Comparison of ENCODE assay signal across 16 cellular contexts in the genomic region with DNA sequence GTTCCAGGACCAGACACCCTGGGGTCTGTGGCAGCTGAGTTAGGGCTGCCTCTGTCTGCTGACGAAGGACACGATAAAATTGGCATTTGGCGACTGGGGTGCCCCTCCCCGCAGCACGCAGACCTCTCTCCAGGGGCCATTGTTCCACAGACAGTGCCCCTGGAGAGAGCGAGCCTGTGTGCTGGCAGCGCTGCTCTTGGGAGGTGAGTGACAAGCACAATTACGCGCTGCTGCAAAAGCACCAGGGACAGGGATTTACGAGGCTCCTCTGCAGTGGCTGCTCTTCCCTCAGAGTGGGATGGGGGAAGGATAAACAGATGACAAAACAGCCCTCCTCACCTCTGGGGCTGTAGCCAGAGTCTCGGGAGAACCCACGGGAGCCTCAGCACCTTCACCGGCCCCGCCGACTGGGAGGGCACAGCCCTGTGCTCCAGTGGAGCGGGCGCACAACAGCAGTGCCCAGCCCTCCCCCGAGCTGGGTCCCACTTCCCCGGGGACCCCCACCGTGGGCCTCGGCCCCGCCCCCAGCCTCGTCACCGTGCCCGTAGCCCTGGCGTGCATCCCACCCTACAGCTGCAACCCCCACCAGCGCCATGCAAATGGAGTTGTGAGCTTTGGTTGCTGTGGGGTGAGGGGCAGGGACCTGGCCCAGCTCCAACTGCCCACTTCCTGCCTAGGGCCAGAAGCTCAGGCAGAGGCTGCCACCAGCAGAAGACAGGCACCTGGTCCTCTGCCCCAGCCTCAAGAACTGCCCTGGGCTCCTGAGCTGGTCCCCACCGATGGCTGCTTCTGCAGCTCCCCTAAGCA. TPM values are rescaled to one million over a fixed set of nuclear protein-coding genes. Genes with fewer than 3 reads are reported as not detected.
DNase-seq lines count a peak whose midpoint lies in the region; ATAC-seq, FAIRE-seq and TF ChIP-seq lines count a peak whose summit lies in the region.
"Had no signal": no experiment of that assay in that cellular context is flagged by ENCODE, and none has a peak within 500 bp of the region (broad histone marks: within the 10 kb centered on the region; RNA-seq: fewer than 3 reads in every experiment).

No MANE protein-coding gene starts in this region.

- in situ Hi-C loops in HepG2 (cut with HindIII; ENCODE audit: extremely low pct_ligation_motif_present, low pct_unique_long_range_greater_than_20kb) = no loop called here

- no peaks in the 10 kb centered on the region for H4K20me1 ChIP-seq in HepG2 (ENCODE audit: insufficient read depth, low read length)

- TF ChIP-seq EP300 in HepG2 (IDR thresholded peaks at IDR 0.05; ENCODE audit: low read depth in 2 of 2, low read length in 2 of 2) (no peak), HepG2 (CRISPR knock-in tag; IDR thresholded peaks at IDR 0.05; ENCODE audit: borderline replicate concordance) (no peak)

- H3K9me3 ChIP-seq in HepG2 (ENCODE audit: low read length) (no peaks in the 10 kb centered on the region), right lobe of liver (no peaks in the 10 kb centered on the region), SK-N-MC (ENCODE audit: low read depth, low read length) (no peaks in the 10 kb centered on the region)
- H3K9me3 ChIP-seq: prostate gland had no signal

- H3K79me2 ChIP-seq in HepG2 (ENCODE audit: insufficient read depth, low read length) = no peaks in the 10 kb centered on the region

- TF ChIP-seq RAD21 in HepG2 (CRISPR knock-in tag; IDR thresholded peaks at IDR 0.05) = no peak

- CTCF ChIA-PET in HepG2 (lab: Yijun Ruan, JAX; ENCODE audit: low intra/inter-chr PET ratio, low total read pairs) = no interaction called here

- no peak overlapping the region for H3K4me2 ChIP-seq in HepG2 (ENCODE audit: low read depth, low read length)

- FAIRE-seq in HepG2 (lab: Jason Lieb, UNC) = no peak
- FAIRE-seq: astrocyte, H54 had no signal

- 94% methylated on average over 17 of the region's 28 CpGs for WGBS in HepG2 (ENCODE audit: low lambda C conversion rate)
- WGBS in right lobe of liver (ENCODE audit: insufficient coverage, low coverage, low lambda C conversion rate, missing lambda C conversion rate) = 100% methylated on average over 1 of the region's 28 CpGs

- no peaks in the 10 kb centered on the region for H3K27me3 ChIP-seq in HepG2 (ENCODE audit: control insufficient read depth in 1 of 2, insufficient read depth in 2 of 2, low read length in 2 of 2)
- no peaks in the 10 kb centered on the region for H3K27me3 ChIP-seq in right lobe of liver

- no peak for TF ChIP-seq CTCF in HepG2 (CRISPR knock-in tag; IDR thresholded peaks at IDR 0.05)
- TF ChIP-seq CTCF in right lobe of liver (IDR thresholded peaks at IDR 0.05) = no peak

- intact Hi-C loops in HepG2 (cut with micrococcal nuclease; ENCODE audit: unreplicated experiment) = no loop called here
- intact Hi-C loops in right lobe of liver (cut with DNase I) = loop anchor here in 1 of 2 donors (10.0 kb wide), 1 partner anchor 164 kb away; no protein-coding TSS in a partner anchor

- H3K4me1 ChIP-seq in HepG2 (ENCODE audit: insufficient read depth, low read length) (no peaks in the 10 kb centered on the region), right lobe of liver (no peaks in the 10 kb centered on the region)
- H3K4me1 ChIP-seq: prostate gland had no signal

- H2AFZ ChIP-seq in HepG2 (ENCODE audit: low read length) = no peak overlapping the region

- DNase-seq in HepG2 (ENCODE audit: low spot score) = no peak
- no peak for DNase-seq in right lobe of liver
- DNase-seq in SK-N-MC (ENCODE audit: low read depth, low spot score) = no peak
- peak; percentile 7 for DNase-seq in superior temporal gyrus (ENCODE audit: extremely low spot score)
- DNase-seq in activated CD4-positive, alpha-beta T cell treated with anti-CD3 and anti-CD28 coated beads, Interleukin-2, amount 50 U/mL, for 48 hours = no peak
- DNase-seq: activated CD8-positive, alpha-beta memory T cell treated with anti-CD3 and anti-CD28 coated beads for 24 hours; activated gamma-delta T cell; dermis blood vessel endothelial cell; NCI-H1105; NK-92 treated with Interleukin-12 subunit alpha and Interleukin-12 subunit beta, amount 100 ng/mL, for 24 hours; Right ventricle myocardium superior had no signal

- no peak for ATAC-seq in HepG2
- no peak for ATAC-seq in right lobe of liver
- ATAC-seq in GM21381 (IDR thresholded peaks at IDR 0.05; ENCODE audit: unreplicated experiment) = no peak
- ATAC-seq: left lobe of liver had no signal

- POLR2A ChIA-PET in HepG2 (lab: Yijun Ruan, JAX) = no interaction called here

- TF ChIP-seq POLR2A in HepG2 (IDR thresholded peaks at IDR 0.05; ENCODE audit: insufficient read depth in 1 of 2, low read depth in 2 of 2, low read length in 2 of 2) = no peak
- no peak for TF ChIP-seq POLR2A in right lobe of liver (IDR thresholded peaks at IDR 0.05)

- peaks cover 3 to 13% of the 10 kb centered on the region in 2 experiments; a peak in 4 of 5 replicates for H3K36me3 ChIP-seq in HepG2 (replicated peaks in 1 of 2; ENCODE audit: control insufficient read depth in 1 of 2, insufficient read depth in 2 of 2, low read length in 2 of 2)
- no peaks in the 10 kb centered on the region for H3K36me3 ChIP-seq in right lobe of liver
- no peaks in the 10 kb centered on the region; the same call in 1 of the 2 replicates for H3K36me3 ChIP-seq in SK-N-MC (ENCODE audit: insufficient read depth, low read length)
- H3K36me3 ChIP-seq: prostate gland had no signal

- H3K9ac ChIP-seq in HepG2 (ENCODE audit: insufficient read depth, low read depth, low read length) = no peak overlapping the region
- H3K9ac ChIP-seq in SK-N-MC (ENCODE audit: insufficient read length) = no peak overlapping the region

- BruUV-seq in HepG2 (replicated peaks; lab: Mats Ljungman, UMichigan) = no TSS peak

- H3K4me3 ChIP-seq in HepG2 (replicated peaks in 1 of 3; ENCODE audit: insufficient read depth in 1 of 3, low read depth in 2 of 3, low read length in 3 of 3) = no peak overlapping the region
- H3K4me3 ChIP-seq in right lobe of liver = no peak overlapping the region
- peak overlapping the region; percentile 49 for H3K4me3 ChIP-seq in SK-N-MC
- H3K4me3 ChIP-seq: prostate gland had no signal

- H3K27ac ChIP-seq in HepG2 (ENCODE audit: extremely low read length, insufficient read depth, low read length) (no peak overlapping the region), right lobe of liver (no peak overlapping the region), SK-N-MC (peak overlapping the region; percentile 39; the same call in 1 of the 2 replicates)
- H3K27ac ChIP-seq: prostate gland had no signal

RNA-seq across cellular contexts. Expression of a gene that starts 19.6 kb away (rescaled TPM):
- total RNA-seq in HepG2 (2016; rRNA removed; fragmentation: Illumina TruSeq; extraction: Trizol) (39.6 and 65.1 TPM in 2 replicates), right lobe of liver (100 to 1,000 TPM in 1 of 6 experiments, 10 to 100 TPM in 5; 61.1 to 157 (median 78.7) TPM)
- 33.8 and 46.6 TPM in 2 replicates for total RNA-seq in HepG2 (2016; cell fraction: cytosol; rRNA removed; fragmentation: Illumina TruSeq; extraction: Trizol; ENCODE audit: low read depth)
- total RNA-seq in HepG2 (2016; cell fraction: insoluble cytoplasmic fraction; rRNA removed; fragmentation: Illumina TruSeq; extraction: Trizol) = 38.9 and 71.7 TPM in 2 replicates
- total RNA-seq in HepG2 (2016; cell fraction: membrane; rRNA removed; fragmentation: Illumina TruSeq; extraction: Trizol) = 45.9 and 51.6 TPM in 2 replicates
- 60.6 and 61.3 TPM in 2 replicates for total RNA-seq in HepG2 (2016; cell fraction: nucleus; rRNA removed; fragmentation: Illumina TruSeq; extraction: Trizol)
- polyA plus RNA-seq in HepG2 (2011; rRNA removed) = 93.6 and 102 TPM in 2 replicates
- polyA plus RNA-seq in HepG2 (2011; cell fraction: cytosol; rRNA removed) = 113 and 124 TPM in 2 replicates
- polyA plus RNA-seq in HepG2 (2011; cell fraction: nucleus; rRNA removed) = 70.7 and 76.1 TPM in 2 replicates
- 49.7 and 66.2 TPM in 2 replicates for polyA plus RNA-seq in HepG2 (2012)
- 34.4 and 49.9 TPM in 2 replicates for polyA plus RNA-seq in HepG2 (2016; cell fraction: cytosol; fragmentation: Illumina TruSeq; extraction: Trizol; ENCODE audit: low read depth)
- 41.0 and 42.5 TPM in 2 replicates for polyA plus RNA-seq in HepG2 (2016; cell fraction: insoluble cytoplasmic fraction; fragmentation: Illumina TruSeq; extraction: Trizol; ENCODE audit: low read depth)
- 38.3 and 51.4 TPM in 2 replicates for polyA plus RNA-seq in HepG2 (2016; cell fraction: membrane; fragmentation: Illumina TruSeq; extraction: Trizol; ENCODE audit: low read depth)
- polyA plus RNA-seq in HepG2 (2016; cell fraction: nucleus; fragmentation: Illumina TruSeq; extraction: Trizol; ENCODE audit: insufficient read depth, low read depth) = 96.7 and 105 TPM in 2 replicates
- polyA minus RNA-seq in HepG2 (2011; rRNA and poly(A)+ RNA removed; ENCODE audit: low replicate concordance) = 40.3 and 91.1 TPM in 2 replicates
- polyA minus RNA-seq in HepG2 (2011; cell fraction: cytosol; rRNA and poly(A)+ RNA removed) = 32.6 and 33.2 TPM in 2 replicates
- polyA minus RNA-seq in HepG2 (2011; cell fraction: nucleus; rRNA and poly(A)+ RNA removed) = 25.8 and 26.1 TPM in 2 replicates

RNA-seq across cellular contexts. Expression of a gene that starts 34.7 kb away (rescaled TPM):
- 25.7 and 25.9 TPM in 2 replicates for total RNA-seq in HepG2 (2016; rRNA removed; fragmentation: Illumina TruSeq; extraction: Trizol)
- 22.1 and 25.6 TPM in 2 replicates for total RNA-seq in HepG2 (2016; cell fraction: cytosol; rRNA removed; fragmentation: Illumina TruSeq; extraction: Trizol; ENCODE audit: low read depth)
- 21.5 and 27.6 TPM in 2 replicates for total RNA-seq in HepG2 (2016; cell fraction: insoluble cytoplasmic fraction; rRNA removed; fragmentation: Illumina TruSeq; extraction: Trizol)
- 26.2 and 26.6 TPM in 2 replicates for total RNA-seq in HepG2 (2016; cell fraction: membrane; rRNA removed; fragmentation: Illumina TruSeq; extraction: Trizol)
- 26.6 and 31.5 TPM in 2 replicates for total RNA-seq in HepG2 (2016; cell fraction: nucleus; rRNA removed; fragmentation: Illumina TruSeq; extraction: Trizol)
- polyA plus RNA-seq in HepG2 (2011; rRNA removed) = 74.5 and 75.7 TPM in 2 replicates
- polyA plus RNA-seq in HepG2 (2011; cell fraction: cytosol; rRNA removed) = 39.6 and 44.6 TPM in 2 replicates
- 182 and 223 TPM in 2 replicates for polyA plus RNA-seq in HepG2 (2011; cell fraction: nucleus; rRNA removed)
- polyA plus RNA-seq in HepG2 (2012) = 56.1 and 60.7 TPM in 2 replicates
- 7.3 and 8.2 TPM in 2 replicates for polyA plus RNA-seq in HepG2 (2016; cell fraction: cytosol; fragmentation: Illumina TruSeq; extraction: Trizol; ENCODE audit: low read depth)
- polyA plus RNA-seq in HepG2 (2016; cell fraction: insoluble cytoplasmic fraction; fragmentation: Illumina TruSeq; extraction: Trizol; ENCODE audit: low read depth) = 31.3 and 36.3 TPM in 2 replicates
- polyA plus RNA-seq in HepG2 (2016; cell fraction: membrane; fragmentation: Illumina TruSeq; extraction: Trizol; ENCODE audit: low read depth) = 16.2 and 21.0 TPM in 2 replicates
- 75.2 and 92.2 TPM in 2 replicates for polyA plus RNA-seq in HepG2 (2016; cell fraction: nucleus; fragmentation: Illumina TruSeq; extraction: Trizol; ENCODE audit: insufficient read depth, low read depth)
- 90.1 and 145 TPM in 2 replicates for polyA minus RNA-seq in HepG2 (2011; rRNA and poly(A)+ RNA removed; ENCODE audit: low replicate concordance)
- 78.0 and 102 TPM in 2 replicates for polyA minus RNA-seq in HepG2 (2011; cell fraction: cytosol; rRNA and poly(A)+ RNA removed)
- 65.8 and 74.2 TPM in 2 replicates for polyA minus RNA-seq in HepG2 (2011; cell fraction: nucleus; rRNA and poly(A)+ RNA removed)
- 10 to 100 TPM; 41.4 to 66.7 (median 53.8) TPM for total RNA-seq in right lobe of liver

RNA-seq across cellular contexts. Expression of a gene that starts 48.3 kb away (rescaled TPM):
- 13.2 and 31.7 TPM in 2 replicates for total RNA-seq in HepG2 (2016; rRNA removed; fragmentation: Illumina TruSeq; extraction: Trizol)
- total RNA-seq in HepG2 (2016; cell fraction: cytosol; rRNA removed; fragmentation: Illumina TruSeq; extraction: Trizol; ENCODE audit: low read depth) = 8.9 and 10.0 TPM in 2 replicates
- 12.0 and 31.8 TPM in 2 replicates for total RNA-seq in HepG2 (2016; cell fraction: insoluble cytoplasmic fraction; rRNA removed; fragmentation: Illumina TruSeq; extraction: Trizol)
- total RNA-seq in HepG2 (2016; cell fraction: membrane; rRNA removed; fragmentation: Illumina TruSeq; extraction: Trizol) = 11.0 and 13.5 TPM in 2 replicates
- total RNA-seq in HepG2 (2016; cell fraction: nucleus; rRNA removed; fragmentation: Illumina TruSeq; extraction: Trizol) = 26.1 and 32.6 TPM in 2 replicates
- 68.3 and 88.5 TPM in 2 replicates for polyA plus RNA-seq in HepG2 (2011; rRNA removed)
- 60.2 and 113 TPM in 2 replicates for polyA plus RNA-seq in HepG2 (2011; cell fraction: cytosol; rRNA removed)
- 232 and 327 TPM in 2 replicates for polyA plus RNA-seq in HepG2 (2011; cell fraction: nucleus; rRNA removed)
- polyA plus RNA-seq in HepG2 (2012) = 22.7 and 28.5 TPM in 2 replicates
- 10.4 TPM in 2 replicates for polyA plus RNA-seq in HepG2 (2016; cell fraction: cytosol; fragmentation: Illumina TruSeq; extraction: Trizol; ENCODE audit: low read depth)
- 11.8 and 12.7 TPM in 2 replicates for polyA plus RNA-seq in HepG2 (2016; cell fraction: insoluble cytoplasmic fraction; fragmentation: Illumina TruSeq; extraction: Trizol; ENCODE audit: low read depth)
- 8.5 and 12.0 TPM in 2 replicates for polyA plus RNA-seq in HepG2 (2016; cell fraction: membrane; fragmentation: Illumina TruSeq; extraction: Trizol; ENCODE audit: low read depth)
- 59.4 and 62.8 TPM in 2 replicates for polyA plus RNA-seq in HepG2 (2016; cell fraction: nucleus; fragmentation: Illumina TruSeq; extraction: Trizol; ENCODE audit: insufficient read depth, low read depth)
- 59.6 and 124 TPM in 2 replicates for polyA minus RNA-seq in HepG2 (2011; rRNA and poly(A)+ RNA removed; ENCODE audit: low replicate concordance)
- polyA minus RNA-seq in HepG2 (2011; cell fraction: cytosol; rRNA and poly(A)+ RNA removed) = 24.9 and 25.9 TPM in 2 replicates
- polyA minus RNA-seq in HepG2 (2011; cell fraction: nucleus; rRNA and poly(A)+ RNA removed) = 16.4 and 16.9 TPM in 2 replicates
- total RNA-seq in right lobe of liver = 10 to 100 TPM; 14.9 to 80.6 (median 30.5) TPM

RNA-seq across cellular contexts. Expression of a gene that starts 48.7 kb away (rescaled TPM):
- total RNA-seq in HepG2 (2016; rRNA removed; fragmentation: Illumina TruSeq; extraction: Trizol) (114 and 146 TPM in 2 replicates), right lobe of liver (10 to 100 TPM; 34.5 to 88.1 (median 72.9) TPM)
- 37.0 and 48.5 TPM in 2 replicates for total RNA-seq in HepG2 (2016; cell fraction: cytosol; rRNA removed; fragmentation: Illumina TruSeq; extraction: Trizol; ENCODE audit: low read depth)
- 113 and 136 TPM in 2 replicates for total RNA-seq in HepG2 (2016; cell fraction: insoluble cytoplasmic fraction; rRNA removed; fragmentation: Illumina TruSeq; extraction: Trizol)
- total RNA-seq in HepG2 (2016; cell fraction: membrane; rRNA removed; fragmentation: Illumina TruSeq; extraction: Trizol) = 68.6 and 79.8 TPM in 2 replicates
- total RNA-seq in HepG2 (2016; cell fraction: nucleus; rRNA removed; fragmentation: Illumina TruSeq; extraction: Trizol) = 34.9 and 39.5 TPM in 2 replicates
- 104 and 115 TPM in 2 replicates for polyA plus RNA-seq in HepG2 (2011; rRNA removed)
- 35.1 and 78.0 TPM in 2 replicates for polyA plus RNA-seq in HepG2 (2011; cell fraction: cytosol; rRNA removed)
- polyA plus RNA-seq in HepG2 (2011; cell fraction: nucleus; rRNA removed) = 44.7 and 47.4 TPM in 2 replicates
- 57.4 and 93.8 TPM in 2 replicates for polyA plus RNA-seq in HepG2 (2012)
- 58.6 and 89.5 TPM in 2 replicates for polyA plus RNA-seq in HepG2 (2016; cell fraction: cytosol; fragmentation: Illumina TruSeq; extraction: Trizol; ENCODE audit: low read depth)
- 221 and 225 TPM in 2 replicates for polyA plus RNA-seq in HepG2 (2016; cell fraction: insoluble cytoplasmic fraction; fragmentation: Illumina TruSeq; extraction: Trizol; ENCODE audit: low read depth)
- polyA plus RNA-seq in HepG2 (2016; cell fraction: membrane; fragmentation: Illumina TruSeq; extraction: Trizol; ENCODE audit: low read depth) = 90.2 and 102 TPM in 2 replicates
- polyA plus RNA-seq in HepG2 (2016; cell fraction: nucleus; fragmentation: Illumina TruSeq; extraction: Trizol; ENCODE audit: insufficient read depth, low read depth) = 84.0 and 90.2 TPM in 2 replicates
- polyA minus RNA-seq in HepG2 (2011; rRNA and poly(A)+ RNA removed; ENCODE audit: low replicate concordance) = 129 and 143 TPM in 2 replicates
- polyA minus RNA-seq in HepG2 (2011; cell fraction: cytosol; rRNA and poly(A)+ RNA removed) = 35.6 and 37.0 TPM in 2 replicates
- polyA minus RNA-seq in HepG2 (2011; cell fraction: nucleus; rRNA and poly(A)+ RNA removed) = 27.3 and 33.1 TPM in 2 replicates

RNA-seq across cellular contexts. Expression of a gene that starts 58.2 kb away (rescaled TPM):
- total RNA-seq in HepG2 (2016; rRNA removed; fragmentation: Illumina TruSeq; extraction: Trizol) (54.0 and 125 TPM in 2 replicates), right lobe of liver (100 to 1,000 TPM in 5 of 6 experiments, 10 to 100 TPM in 1; 70.8 to 156 (median 135) TPM)
- 31.5 and 37.4 TPM in 2 replicates for total RNA-seq in HepG2 (2016; cell fraction: cytosol; rRNA removed; fragmentation: Illumina TruSeq; extraction: Trizol; ENCODE audit: low read depth)
- total RNA-seq in HepG2 (2016; cell fraction: insoluble cytoplasmic fraction; rRNA removed; fragmentation: Illumina TruSeq; extraction: Trizol) = 60.0 and 126 TPM in 2 replicates
- total RNA-seq in HepG2 (2016; cell fraction: membrane; rRNA removed; fragmentation: Illumina TruSeq; extraction: Trizol) = 34.7 and 43.1 TPM in 2 replicates
- total RNA-seq in HepG2 (2016; cell fraction: nucleus; rRNA removed; fragmentation: Illumina TruSeq; extraction: Trizol) = 93.4 and 110 TPM in 2 replicates
- 197 and 287 TPM in 2 replicates for polyA plus RNA-seq in HepG2 (2011; rRNA removed)
- 200 and 252 TPM in 2 replicates for polyA plus RNA-seq in HepG2 (2011; cell fraction: cytosol; rRNA removed)
- 375 and 396 TPM in 2 replicates for polyA plus RNA-seq in HepG2 (2011; cell fraction: nucleus; rRNA removed)
- polyA plus RNA-seq in HepG2 (2012) = 93.8 and 141 TPM in 2 replicates
- 36.4 and 45.9 TPM in 2 replicates for polyA plus RNA-seq in HepG2 (2016; cell fraction: cytosol; fragmentation: Illumina TruSeq; extraction: Trizol; ENCODE audit: low read depth)
- 54.8 and 63.7 TPM in 2 replicates for polyA plus RNA-seq in HepG2 (2016; cell fraction: insoluble cytoplasmic fraction; fragmentation: Illumina TruSeq; extraction: Trizol; ENCODE audit: low read depth)
- polyA plus RNA-seq in HepG2 (2016; cell fraction: membrane; fragmentation: Illumina TruSeq; extraction: Trizol; ENCODE audit: low read depth) = 41.9 and 45.5 TPM in 2 replicates
- 208 and 218 TPM in 2 replicates for polyA plus RNA-seq in HepG2 (2016; cell fraction: nucleus; fragmentation: Illumina TruSeq; extraction: Trizol; ENCODE audit: insufficient read depth, low read depth)
- polyA minus RNA-seq in HepG2 (2011; rRNA and poly(A)+ RNA removed; ENCODE audit: low replicate concordance) = 312 and 492 TPM in 2 replicates
- 90.0 and 90.8 TPM in 2 replicates for polyA minus RNA-seq in HepG2 (2011; cell fraction: cytosol; rRNA and poly(A)+ RNA removed)
- 60.9 and 80.8 TPM in 2 replicates for polyA minus RNA-seq in HepG2 (2011; cell fraction: nucleus; rRNA and poly(A)+ RNA removed)
